24 cellular contexts compared by ENCODE assay signal in genomic region chr1:239843556-239843955, GRCh38.
"Had no signal": no experiment of that assay in that cellular context is flagged by ENCODE, and none has a peak within 500 bp of the region (broad histone marks: within the 10 kb centered on the region; RNA-seq: fewer than 3 reads in every experiment).

No MANE protein-coding gene starts in this region.

- H2AFZ ChIP-seq: parathyroid adenoma had no signal

- ATAC-seq: left colon; left lung; lower lobe of right lung; naive thymus-derived CD8-positive, alpha-beta T cell; right lobe of liver; stimulated activated naive B cell treated with anti-CD40 and anti-IgM and Interleukin-4, amounts not matched to agents 10 μg/mL and 1 μg/mL and 100 μg/mL, for 72 hours; stimulated activated naive CD8-positive, alpha-beta T cell treated with anti-CD3 and anti-CD28 coated beads, Interleukin-15, Interleukin-2, amounts not matched to agents 100 U/mL and 50 U/mL, for 24 hours had no signal

- H3K4me1 ChIP-seq: left lung, lower lobe of right lung, parathyroid adenoma, right atrium auricular region, right lobe of liver, stomach, testis, thyroid gland, transverse colon, upper lobe of left lung, vagina had no signal

- H3K9ac ChIP-seq: parathyroid adenoma had no signal

- H3K27me3 ChIP-seq: left lung, right atrium auricular region, right lobe of liver, stomach, testis, thyroid gland, transverse colon, upper lobe of left lung, vagina had no signal

- DNase-seq: immature natural killer cell; kidney; left colon; left lung; lower lobe of right lung; mammary epithelial cell; mesenchymal stem cell; naive thymus-derived CD8-positive, alpha-beta T cell; occipital lobe; right lobe of liver; stimulated activated CD4-positive, alpha-beta T cell treated with anti-CD3 and anti-CD28 coated beads, Interleukin-12 subunit alpha, Interleukin-12 subunit beta, amount 100 ng/mL, for 4 hours; stimulated activated CD4-positive, alpha-beta T cell treated with anti-CD3 and anti-CD28 coated beads, Interleukin-15, amount 100 ng/mL, for 24 hours; stimulated activated CD4-positive, alpha-beta T cell treated with anti-CD3 and anti-CD28 coated beads, Interleukin-2, amount 100 ng/mL, for 24 hours; stimulated activated CD4-positive, alpha-beta T cell treated with anti-CD3 and anti-CD28 coated beads, Interleukin-4, amount 100 ng/mL, for 1 hour; stimulated activated naive B cell treated with anti-CD40 and anti-IgM and Interleukin-4, amounts not matched to agents 10 μg/mL and 1 μg/mL and 100 μg/mL, for 72 hours; stimulated activated naive CD8-positive, alpha-beta T cell treated with anti-CD3 and anti-CD28 coated beads, Interleukin-15, Interleukin-2, amounts not matched to agents 100 U/mL and 50 U/mL, for 24 hours; stomach; testis; thyroid gland; transverse colon; upper lobe of left lung had no signal

- H3K79me2 ChIP-seq: parathyroid adenoma had no signal

- H3K9me3 ChIP-seq: left lung, lower lobe of right lung, right atrium auricular region, right lobe of liver, stomach, testis, thyroid gland, transverse colon, upper lobe of left lung, vagina had no signal

- H3K27ac ChIP-seq: left lung, lower lobe of right lung, parathyroid adenoma, right atrium auricular region, right lobe of liver, stomach, testis, thyroid gland, transverse colon, upper lobe of left lung, vagina had no signal

- H3K36me3 ChIP-seq: left lung, lower lobe of right lung, right atrium auricular region, right lobe of liver, stomach, thyroid gland, transverse colon, upper lobe of left lung, vagina had no signal

- H3K4me3 ChIP-seq: left lung, lower lobe of right lung, right atrium auricular region, right lobe of liver, stomach, testis, thyroid gland, transverse colon, upper lobe of left lung, vagina had no signal
